Comparison of ENCODE assay signal across 9 cellular contexts in the genomic region with DNA sequence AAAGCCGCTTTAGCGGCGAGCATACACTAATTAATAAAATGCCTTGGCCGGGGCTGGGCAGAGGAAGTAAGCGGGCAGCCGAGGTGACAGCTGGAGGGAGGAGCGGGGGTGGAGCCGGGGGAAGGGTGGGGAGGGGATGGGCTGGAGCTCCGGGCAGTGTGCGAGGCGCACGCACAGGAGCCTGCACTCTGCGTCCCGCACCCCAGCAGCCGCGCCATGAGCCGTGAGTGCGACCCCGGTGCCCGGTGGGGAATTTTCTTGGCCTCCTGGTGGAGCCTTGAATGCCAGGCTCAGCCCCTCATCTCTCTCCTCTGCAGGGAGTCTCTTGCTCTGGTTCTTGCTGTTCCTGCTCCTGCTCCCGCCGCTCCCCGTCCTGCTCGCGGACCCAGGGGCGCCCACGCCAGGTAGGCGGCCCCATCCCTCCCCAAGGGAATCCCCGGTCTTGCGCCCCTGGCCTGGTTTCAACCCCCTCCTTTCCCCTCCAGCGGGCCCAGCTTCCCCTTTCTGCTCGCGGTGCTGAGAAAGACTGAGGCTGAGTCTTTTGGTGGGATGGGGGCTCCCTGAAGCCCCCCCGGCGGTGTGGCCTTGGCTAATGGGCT. TPM values are rescaled to one million over a fixed set of nuclear protein-coding genes. Genes with fewer than 3 reads are reported as not detected.
DNase-seq lines count a peak whose midpoint lies in the region; ATAC-seq and TF ChIP-seq lines count a peak whose summit lies in the region.
"Had no signal": no experiment of that assay in that cellular context is flagged by ENCODE, and none has a peak within 500 bp of the region (broad histone marks: within the 10 kb centered on the region; RNA-seq: fewer than 3 reads in every experiment).

A gene (plus strand): TSS at position 156 of the 599 bp plus-strand sequence. CDS start 61 bp downstream, at position 217.

- peaks cover 0 to 3% (median 0%) of the 10 kb centered on the region in 5 donors for H3K9me3 Mint-ChIP-seq in CD8-positive, alpha-beta memory T cell

- ATAC-seq in GM19351 (IDR thresholded peaks at IDR 0.05; ENCODE audit: unreplicated experiment) = peak; percentile 65

- no peak for DNase-seq in CD8-positive, alpha-beta memory T cell
- peak; percentile 66 for DNase-seq in HPDE6-E6E7 (ENCODE audit: extremely low spot score)
- DNase-seq in UCSD-AML1 (lab: John Stamatoyannopoulos, UW; ENCODE audit: unreplicated experiment) = peak; percentile 81
- peak; percentile 63 for DNase-seq in germinal center (ENCODE audit: low spot score)
- DNase-seq in stimulated activated naive CD4-positive, alpha-beta T cell (lab: John Stamatoyannopoulos, UW) = no peak
- DNase-seq in NCI-H1930 (lab: John Stamatoyannopoulos, UW) = no peak

- peaks cover 7 to 14% (median 13%) of the 10 kb centered on the region in 3 donors for H3K4me1 Mint-ChIP-seq in CD8-positive, alpha-beta memory T cell

- H3K4me2 ChIP-seq in parathyroid adenoma (ENCODE audit: low read length) = peak within 1 kb of the TSS; percentile 49

- no peak within 1 kb of the TSS for H3K27ac ChIP-seq in CD8-positive, alpha-beta memory T cell (ENCODE audit: low read depth, low read length)
- no peak within 1 kb of the TSS for H3K27ac ChIP-seq in parathyroid adenoma
- H3K27ac ChIP-seq: SJSA1 had no signal

- peak within 1 kb of the TSS; percentile 38 for H2AFZ ChIP-seq in parathyroid adenoma

- H3K9ac ChIP-seq in parathyroid adenoma = no peak within 1 kb of the TSS

- no peak for TF ChIP-seq CTCF in parathyroid adenoma (IDR thresholded peaks at IDR 0.05)

- no peak within 1 kb of the TSS for H3K4me3 ChIP-seq in CD8-positive, alpha-beta memory T cell (ENCODE audit: low read length)
- no peak within 1 kb of the TSS for H3K4me3 ChIP-seq in parathyroid adenoma (ENCODE audit: low read depth, low read length)
- H3K4me3 ChIP-seq: SJSA1 had no signal

- POLR2A ChIA-PET in CD8-positive, alpha-beta memory T cell (lab: Charles Lee) = no interaction called here

- peak within 1 kb of the TSS; percentile 3 to 87 (median 78) for H3K4me3 Mint-ChIP-seq in CD8-positive, alpha-beta memory T cell

- H3K27me3 Mint-ChIP-seq in CD8-positive, alpha-beta memory T cell = peaks cover 31 to 41% of the 10 kb centered on the region in 2 donors

- peak within 1 kb of the TSS in 4 of 8 donors; percentile 3 to 82 (median 62) for H3K27ac Mint-ChIP-seq in CD8-positive, alpha-beta memory T cell

- peaks cover 11% of the 10 kb centered on the region for H3K4me1 ChIP-seq in CD8-positive, alpha-beta memory T cell (ENCODE audit: insufficient read depth, low read length)
- peaks cover 6% of the 10 kb centered on the region for H3K4me1 ChIP-seq in parathyroid adenoma

- CTCF ChIA-PET in CD8-positive, alpha-beta memory T cell (lab: Charles Lee) = no interaction called here

- H3K79me2 ChIP-seq in parathyroid adenoma = no peaks in the 10 kb centered on the region

- no peaks in the 10 kb centered on the region for H3K9me3 ChIP-seq in CD8-positive, alpha-beta memory T cell (ENCODE audit: low read length)
- H3K9me3 ChIP-seq in parathyroid adenoma (ENCODE audit: control insufficient read depth, low read length) = no peaks in the 10 kb centered on the region
- H3K9me3 ChIP-seq: SJSA1 had no signal

- H3K36me3 Mint-ChIP-seq in CD8-positive, alpha-beta memory T cell = no peaks in the 10 kb centered on the region

- H3K36me3 ChIP-seq in CD8-positive, alpha-beta memory T cell (ENCODE audit: insufficient read depth, low read length) = no peaks in the 10 kb centered on the region
- no peaks in the 10 kb centered on the region for H3K36me3 ChIP-seq in parathyroid adenoma (ENCODE audit: control insufficient read depth, insufficient read depth, low read length)
- H3K36me3 ChIP-seq: SJSA1 had no signal

- H3K27me3 ChIP-seq in CD8-positive, alpha-beta memory T cell (ENCODE audit: insufficient read depth, low read length, poor library complexity, severe bottlenecking) = peaks cover 4% of the 10 kb centered on the region
- no peaks in the 10 kb centered on the region for H3K27me3 ChIP-seq in parathyroid adenoma (ENCODE audit: control insufficient read depth, insufficient read depth, low read length)
- H3K27me3 ChIP-seq: SJSA1 had no signal

RNA-seq across cellular contexts. Expression of the gene that starts here (rescaled TPM):
- under 1 TPM; 0.27 to 0.44 TPM for total RNA-seq in CD8-positive, alpha-beta memory T cell
- not detected for polyA plus RNA-seq in CD8-positive, alpha-beta memory T cell

Comparison
In these comparisons a context has a peak if more than half of its experiments do, and no peak if none do; other contexts are left out.
1. DNase-seq: peak in HPDE6-E6E7 (single experiment), UCSD-AML1 (single experiment) and germinal center (single experiment); none in CD8-positive, alpha-beta memory T cell (0 of 5), stimulated activated naive CD4-positive, alpha-beta T cell (0 of 6) and NCI-H1930 (0 of 2).